In genomic region chr3:187041362-187042061, GRCh38 we compare ENCODE assay signal across 8 cellular contexts.
DNase-seq lines count a peak whose midpoint lies in the region; ATAC-seq and TF ChIP-seq lines count a peak whose summit lies in the region.

No MANE protein-coding gene starts in this region.

- TF ChIP-seq CTCF in heart left ventricle (IDR thresholded peaks at IDR 0.05) (no peak), GM10266 (IDR thresholded peaks at IDR 0.05; ENCODE audit: control insufficient read depth, insufficient read depth, low read depth, missing control alignments) (no peak), endodermal cell (conservative IDR thresholded peaks at IDR 0.05) (no peak)

- 66 to 83% (median 70%) methylated on average over 6 of the region's 6 CpGs for whole genome bisulfite sequencing in heart left ventricle, 4 donors
- WGBS in endodermal cell (ENCODE audit: insufficient coverage in 1 of 2, insufficient read length in 1 of 2), 2 experiments, result 93% methylated on average over 3 to 6 of the region's 6 CpGs

- H3K9me3 Mint-ChIP-seq in activated T-helper 2 cell treated with anti-CD3 and anti-CD28 coated beads, Interferon-gamma antibody, Interleukin-2, Interleukin-4, amounts not matched to agents 10 μg/mL and 5 μg/mL and 100 μg/mL, durations not matched to agents 14 hours and 24 hours and 36 hours, result peaks cover under 1% of the 10 kb centered on the region
- peaks cover 5% of the 10 kb centered on the region for H3K9me3 Mint-ChIP-seq in natural killer cell treated with Interleukin-12 subunit alpha and Interleukin-12 subunit beta and Interleukin-15 and Interleukin-18, amount 100 ng/mL, for 72 hours
- H3K9me3 Mint-ChIP-seq in endodermal cell, result peaks cover 5% of the 10 kb centered on the region

- peak overlapping the region; percentile 99 for H3K27ac Mint-ChIP-seq in activated T-helper 2 cell treated with anti-CD3 and anti-CD28 coated beads, Interferon-gamma antibody, Interleukin-2, Interleukin-4, amounts not matched to agents 10 μg/mL and 5 μg/mL and 100 μg/mL, durations not matched to agents 14 hours and 24 hours and 36 hours
- H3K27ac Mint-ChIP-seq in natural killer cell treated with Interleukin-12 subunit alpha and Interleukin-12 subunit beta and Interleukin-15 and Interleukin-18, amount 100 ng/mL, for 72 hours, result peak overlapping the region; percentile 90 to 95
- H3K27ac Mint-ChIP-seq in endodermal cell, result no peak overlapping the region

- H3K27ac ChIP-seq in heart left ventricle (peak overlapping the region in 7 of 12 donors; percentile 6 to 87 (median 23)), endodermal cell (ENCODE audit: low read depth, low read length) (no peak overlapping the region)

- ATAC-seq in heart left ventricle, result peak in 3 of 4 donors; percentile 36 to 68 (median 62)
- no peak for ATAC-seq in Right ventricle myocardium superior (ENCODE audit: poor library complexity)
- ATAC-seq in natural killer cell treated with Interleukin-12 subunit alpha and Interleukin-12 subunit beta and Interleukin-15 and Interleukin-18, amount 100 ng/mL, for 72 hours, result peak; percentile 93 to 97

- no peak for TF ChIP-seq POLR2A in heart left ventricle (IDR thresholded peaks at IDR 0.05)

- no peak overlapping the region for H3K9ac ChIP-seq in endodermal cell (ENCODE audit: extremely low read depth, low read length, poor library complexity, severe bottlenecking)

- H3K4me3 Mint-ChIP-seq in activated T-helper 2 cell treated with anti-CD3 and anti-CD28 coated beads, Interferon-gamma antibody, Interleukin-2, Interleukin-4, amounts not matched to agents 10 μg/mL and 5 μg/mL and 100 μg/mL, durations not matched to agents 14 hours and 24 hours and 36 hours (ENCODE audit: low read depth), result peak overlapping the region; percentile 68
- peak overlapping the region; percentile 80 for H3K4me3 Mint-ChIP-seq in natural killer cell treated with Interleukin-12 subunit alpha and Interleukin-12 subunit beta and Interleukin-15 and Interleukin-18, amount 100 ng/mL, for 72 hours
- no peak overlapping the region for H3K4me3 Mint-ChIP-seq in endodermal cell

- peaks cover 83% of the 10 kb centered on the region for H3K36me3 Mint-ChIP-seq in activated T-helper 2 cell treated with anti-CD3 and anti-CD28 coated beads, Interferon-gamma antibody, Interleukin-2, Interleukin-4, amounts not matched to agents 10 μg/mL and 5 μg/mL and 100 μg/mL, durations not matched to agents 14 hours and 24 hours and 36 hours (ENCODE audit: low read depth)
- H3K36me3 Mint-ChIP-seq in natural killer cell treated with Interleukin-12 subunit alpha and Interleukin-12 subunit beta and Interleukin-15 and Interleukin-18, amount 100 ng/mL, for 72 hours, result peaks cover 57% of the 10 kb centered on the region
- peaks cover 67% of the 10 kb centered on the region for H3K36me3 Mint-ChIP-seq in endodermal cell (ENCODE audit: low read depth)

- in situ Hi-C loops in KBM-7 (cut with MboI; ENCODE audit: low pct_unique_long_range_greater_than_20kb, low sequenced_read_pairs), result no loop called here

- H3K36me3 ChIP-seq in heart left ventricle (peaks cover 0 to 33% (median 24%) of the 10 kb centered on the region in 9 donors), endodermal cell (ENCODE audit: control insufficient read depth, insufficient read depth, low read length) (peaks cover 54% of the 10 kb centered on the region)

- H3K4me3 ChIP-seq in heart left ventricle (no peak overlapping the region), endodermal cell (ENCODE audit: low read length) (no peak overlapping the region)

- no peak for DNase-seq in heart left ventricle
- no peak for DNase-seq in Right ventricle myocardium superior
- peak; percentile 61 for DNase-seq in KBM-7
- DNase-seq in activated T-helper 2 cell treated with anti-CD3 and anti-CD28 coated beads, Interferon-gamma antibody, Interleukin-2, Interleukin-4, amounts not matched to agents 10 μg/mL and 5 μg/mL and 100 μg/mL, durations not matched to agents 14 hours and 24 hours and 36 hours (ENCODE audit: low spot score), result peak; percentile 61
- peak; percentile 69 for DNase-seq in natural killer cell treated with Interleukin-12 subunit alpha and Interleukin-12 subunit beta and Interleukin-15 and Interleukin-18, amount 100 ng/mL, for 72 hours (ENCODE audit: low spot score)
- no peak for DNase-seq in GM10266 (ENCODE audit: extremely low spot score)
- DNase-seq in endodermal cell, result no peak
- DNase-seq in NCI-H2081 treated with DMSO at 0.1 percent for 48 hours (lab: John Stamatoyannopoulos, UW), result no peak

- H3K27me3 Mint-ChIP-seq in activated T-helper 2 cell treated with anti-CD3 and anti-CD28 coated beads, Interferon-gamma antibody, Interleukin-2, Interleukin-4, amounts not matched to agents 10 μg/mL and 5 μg/mL and 100 μg/mL, durations not matched to agents 14 hours and 24 hours and 36 hours (ENCODE audit: low read depth), result no peaks in the 10 kb centered on the region
- no peaks in the 10 kb centered on the region for H3K27me3 Mint-ChIP-seq in natural killer cell treated with Interleukin-12 subunit alpha and Interleukin-12 subunit beta and Interleukin-15 and Interleukin-18, amount 100 ng/mL, for 72 hours
- no peaks in the 10 kb centered on the region for H3K27me3 Mint-ChIP-seq in endodermal cell (ENCODE audit: insufficient read depth)

- H3K27me3 ChIP-seq in heart left ventricle, result no peaks in the 10 kb centered on the region
- no peaks in the 10 kb centered on the region for H3K27me3 ChIP-seq in endodermal cell (ENCODE audit: control insufficient read depth, insufficient read depth, low read length, poor library complexity, severe bottlenecking)

- peaks cover 0 to 2% (median 0%) of the 10 kb centered on the region in 12 donors for H3K9me3 ChIP-seq in heart left ventricle
- H3K9me3 ChIP-seq in endodermal cell (ENCODE audit: control insufficient read depth, low read length), result peaks cover 1% of the 10 kb centered on the region

- intact Hi-C loops in heart left ventricle (cut with DNase I) (loop anchor here in 1 of 10 donors (5.0 kb wide), 1 partner anchor 104 kb away; no protein-coding TSS in a partner anchor), Right ventricle myocardium superior (cut with DNase I) (no loop called here)
- intact Hi-C loops in activated T-helper 2 cell treated with anti-CD3 and anti-CD28 coated beads, Interferon-gamma antibody, Interleukin-2, Interleukin-4, amounts not matched to agents 10 μg/mL and 5 μg/mL and 100 μg/mL, durations not matched to agents 14 hours and 24 hours and 36 hours (cut with micrococcal nuclease), result loop anchor here (1.0 to 5.0 kb wide), 7 partner anchors 9 to 159 kb away; partner anchors contain the start of gene RPL39L

- H3K4me1 Mint-ChIP-seq in activated T-helper 2 cell treated with anti-CD3 and anti-CD28 coated beads, Interferon-gamma antibody, Interleukin-2, Interleukin-4, amounts not matched to agents 10 μg/mL and 5 μg/mL and 100 μg/mL, durations not matched to agents 14 hours and 24 hours and 36 hours (ENCODE audit: low read depth), result peaks cover 76% of the 10 kb centered on the region
- H3K4me1 Mint-ChIP-seq in natural killer cell treated with Interleukin-12 subunit alpha and Interleukin-12 subunit beta and Interleukin-15 and Interleukin-18, amount 100 ng/mL, for 72 hours (ENCODE audit: low read depth in 2 of 2), result peaks cover 44 to 47% of the 10 kb centered on the region in 2 donors
- H3K4me1 Mint-ChIP-seq in endodermal cell, result peaks cover 6% of the 10 kb centered on the region

- peaks cover 7 to 71% (median 46%) of the 10 kb centered on the region in 12 donors for H3K4me1 ChIP-seq in heart left ventricle
- H3K4me1 ChIP-seq in endodermal cell (ENCODE audit: control insufficient read depth, insufficient read depth, low read length), result no peaks in the 10 kb centered on the region

Comparison
In these comparisons a context has a peak if more than half of its experiments do, and no peak if none do; other contexts are left out.
1. DNase-seq: peak in KBM-7 (single experiment), activated T-helper 2 cell treated with anti-CD3 and anti-CD28 coated beads, Interferon-gamma antibody, Interleukin-2, Interleukin-4, amounts not matched to agents 10 μg/mL and 5 μg/mL and 100 μg/mL, durations not matched to agents 14 hours and 24 hours and 36 hours (single experiment) and natural killer cell treated with Interleukin-12 subunit alpha and Interleukin-12 subunit beta and Interleukin-15 and Interleukin-18, amount 100 ng/mL, for 72 hours (single experiment); none in heart left ventricle (0 of 5), Right ventricle myocardium superior (single experiment), GM10266 (single experiment), endodermal cell (single experiment) and NCI-H2081 treated with DMSO at 0.1 percent for 48 hours (single experiment).